Comparison of ENCODE assay signal across 13 cellular contexts in genomic region chr22:41828516-41828915, GRCh38. TPM values are rescaled to one million over a fixed set of nuclear protein-coding genes. Genes with fewer than 3 reads are reported as not detected.
DNase-seq lines count a peak whose midpoint lies in the region; ATAC-seq and TF ChIP-seq lines count a peak whose summit lies in the region.
"Had no signal": no experiment of that assay in that cellular context is flagged by ENCODE, and none has a peak within 500 bp of the region (broad histone marks: within the 10 kb centered on the region; RNA-seq: fewer than 3 reads in every experiment).

No MANE protein-coding gene starts in this region.

- H3K27me3 Mint-ChIP-seq in CD8-positive, alpha-beta memory T cell = no peaks in the 10 kb centered on the region
- no peaks in the 10 kb centered on the region for H3K27me3 Mint-ChIP-seq in activated CD8-positive, alpha-beta T cell treated with anti-CD3 and anti-CD28 coated beads, Interleukin-2, amount 10 ng/mL, durations not matched to agents 7 days and 5 days (ENCODE audit: low read depth)

- peaks cover 5 to 18% (median 6%) of the 10 kb centered on the region in 3 donors for H3K4me1 Mint-ChIP-seq in CD8-positive, alpha-beta memory T cell
- H3K4me1 Mint-ChIP-seq in activated CD8-positive, alpha-beta T cell treated with anti-CD3 and anti-CD28 coated beads, Interleukin-2, amount 10 ng/mL, durations not matched to agents 7 days and 5 days (ENCODE audit: low read depth) = peaks cover 17% of the 10 kb centered on the region

- H3K79me2 ChIP-seq in KMS-11 (ENCODE audit: insufficient read depth, low read depth) = no peaks in the 10 kb centered on the region

- peak overlapping the region in 1 of 7 donors; percentile 37 for H3K4me3 Mint-ChIP-seq in CD8-positive, alpha-beta memory T cell
- no peak overlapping the region for H3K4me3 Mint-ChIP-seq in activated CD8-positive, alpha-beta T cell treated with anti-CD3 and anti-CD28 coated beads, Interleukin-2, amount 10 ng/mL, durations not matched to agents 7 days and 5 days

- H3K4me1 ChIP-seq in CD8-positive, alpha-beta memory T cell (ENCODE audit: insufficient read depth, low read length) = peaks cover 12% of the 10 kb centered on the region
- H3K4me1 ChIP-seq in KMS-11 (ENCODE audit: low read depth, poor library complexity, severe bottlenecking) (peaks cover 58% of the 10 kb centered on the region), mucosa of rectum (ENCODE audit: control insufficient read depth in 2 of 2, insufficient read depth in 2 of 2, low read length in 2 of 2) (peaks cover 35 to 46% of the 10 kb centered on the region in 2 donors)

- DNase-seq in CD8-positive, alpha-beta memory T cell = no peak
- DNase-seq in activated CD8-positive, alpha-beta T cell treated with anti-CD3 and anti-CD28 coated beads, Interleukin-2, amount 10 ng/mL, durations not matched to agents 7 days and 5 days = no peak
- DNase-seq in pons (ENCODE audit: low spot score) (no peak), Right ventricle myocardium inferior (ENCODE audit: missing footprints) (no peak)
- DNase-seq: DMS 273 treated with DMSO at 0.1 percent for 48 hours; NCI-H446 treated with DMSO at 0.1 percent for 48 hours; stimulated activated CD4-positive, alpha-beta T cell treated with anti-CD3 and anti-CD28 coated beads, Interleukin-2, amount 100 ng/mL, for 48 hours had no signal

- CTCF ChIA-PET in CD8-positive, alpha-beta memory T cell (lab: Charles Lee) = interaction anchor here (1.6 to 2.0 kb wide), 2 partner anchors 98 to 112 kb away, joined by 4 to 7 read pairs; partner anchors contain the start of gene TNFRSF13C
- CTCF ChIA-PET in activated CD8-positive, alpha-beta T cell treated with anti-CD3 and anti-CD28 coated beads, Interleukin-2, amount 10 ng/mL, durations not matched to agents 7 days and 5 days (lab: Charles Lee) = interaction anchor here (1.6 to 1.8 kb wide), 2 partner anchors 82 to 112 kb away, joined by 6 to 8 read pairs; no protein-coding TSS in a partner anchor

- POLR2A ChIA-PET in CD8-positive, alpha-beta memory T cell (lab: Charles Lee) = no interaction called here
- POLR2A ChIA-PET in activated CD8-positive, alpha-beta T cell treated with anti-CD3 and anti-CD28 coated beads, Interleukin-2, amount 10 ng/mL, durations not matched to agents 7 days and 5 days (lab: Charles Lee) = interaction anchor here (0.5 to 1.3 kb wide), 2 partner anchors 11 to 112 kb away, joined by 3 read pairs; no protein-coding TSS in a partner anchor

- H3K9ac ChIP-seq in KMS-11 (no peak overlapping the region), mucosa of rectum (ENCODE audit: low read depth in 1 of 2, low read length in 2 of 2) (peak overlapping the region; percentile 1 to 52)

- H3K36me3 ChIP-seq in CD8-positive, alpha-beta memory T cell (ENCODE audit: insufficient read depth, low read length) = peaks cover 5% of the 10 kb centered on the region
- H3K36me3 ChIP-seq in KMS-11 (ENCODE audit: insufficient read depth) = no peaks in the 10 kb centered on the region
- no peaks in the 10 kb centered on the region for H3K36me3 ChIP-seq in mucosa of rectum (ENCODE audit: control insufficient read depth in 2 of 2, insufficient read depth in 2 of 2, low read length in 2 of 2)
- H3K36me3 ChIP-seq: thoracic aorta had no signal

- ATAC-seq in activated CD8-positive, alpha-beta T cell treated with anti-CD3 and anti-CD28 coated beads, Interleukin-2, amount 10 ng/mL, durations not matched to agents 7 days and 5 days = no peak
- ATAC-seq in HG03045 (IDR thresholded peaks at IDR 0.05; ENCODE audit: unreplicated experiment) (no peak), HG03439 (IDR thresholded peaks at IDR 0.05; ENCODE audit: unreplicated experiment) (no peak), Right ventricle myocardium inferior (no peak)

- H3K27ac Mint-ChIP-seq in CD8-positive, alpha-beta memory T cell = peak overlapping the region; percentile 4 to 80 (median 52)
- peak overlapping the region; percentile 61 for H3K27ac Mint-ChIP-seq in activated CD8-positive, alpha-beta T cell treated with anti-CD3 and anti-CD28 coated beads, Interleukin-2, amount 10 ng/mL, durations not matched to agents 7 days and 5 days

- no peaks in the 10 kb centered on the region for H4K20me1 ChIP-seq in KMS-11 (ENCODE audit: insufficient read depth)

- no peak overlapping the region for H3K4me3 ChIP-seq in CD8-positive, alpha-beta memory T cell (ENCODE audit: low read length)
- H3K4me3 ChIP-seq in KMS-11 (IDR thresholded peaks at IDR 0.05; ENCODE audit: insufficient read depth, low read depth, low read length) (no peak overlapping the region), mucosa of rectum (ENCODE audit: low read length in 2 of 2) (no peak overlapping the region)
- H3K4me3 ChIP-seq: esophagus muscularis mucosa, thoracic aorta had no signal

- no peak for TF ChIP-seq CTCF in KMS-11 (conservative IDR thresholded peaks at IDR 0.05; ENCODE audit: low read depth, low read length)

- H3K36me3 Mint-ChIP-seq in CD8-positive, alpha-beta memory T cell = peaks cover 0 to 32% (median 0%) of the 10 kb centered on the region in 3 donors
- peaks cover 39% of the 10 kb centered on the region for H3K36me3 Mint-ChIP-seq in activated CD8-positive, alpha-beta T cell treated with anti-CD3 and anti-CD28 coated beads, Interleukin-2, amount 10 ng/mL, durations not matched to agents 7 days and 5 days (ENCODE audit: low read depth)

- H3K4me2 ChIP-seq in KMS-11 = peak overlapping the region; percentile 56; the same call in 1 of the 2 replicates

- intact Hi-C loops in Right ventricle myocardium inferior (cut with DNase I) = no loop called here

- no peaks in the 10 kb centered on the region for H3K9me3 ChIP-seq in CD8-positive, alpha-beta memory T cell (ENCODE audit: low read length)
- H3K9me3 ChIP-seq in mucosa of rectum (ENCODE audit: control insufficient read depth in 2 of 2, low read length in 2 of 2) = no peaks in the 10 kb centered on the region
- H3K9me3 ChIP-seq: esophagus muscularis mucosa, thoracic aorta had no signal

- no peak overlapping the region for H3K27ac ChIP-seq in CD8-positive, alpha-beta memory T cell (ENCODE audit: low read depth, low read length)
- H3K27ac ChIP-seq in KMS-11 (peak overlapping the region; percentile 40; the same call in 1 of the 2 replicates), mucosa of rectum (ENCODE audit: low read depth in 2 of 2, low read length in 2 of 2) (peak overlapping the region; percentile 66 to 77)
- H3K27ac ChIP-seq: esophagus muscularis mucosa, thoracic aorta had no signal

- H3K27me3 ChIP-seq in CD8-positive, alpha-beta memory T cell (ENCODE audit: insufficient read depth, low read length, poor library complexity, severe bottlenecking) = no peaks in the 10 kb centered on the region
- H3K27me3 ChIP-seq in KMS-11 (ENCODE audit: insufficient read depth, low read depth) (no peaks in the 10 kb centered on the region), mucosa of rectum (ENCODE audit: control insufficient read depth in 2 of 2, insufficient read depth in 2 of 2, low read length in 2 of 2) (no peaks in the 10 kb centered on the region)
- H3K27me3 ChIP-seq: esophagus muscularis mucosa had no signal

- no peaks in the 10 kb centered on the region for H3K9me3 Mint-ChIP-seq in CD8-positive, alpha-beta memory T cell
- no peaks in the 10 kb centered on the region for H3K9me3 Mint-ChIP-seq in activated CD8-positive, alpha-beta T cell treated with anti-CD3 and anti-CD28 coated beads, Interleukin-2, amount 10 ng/mL, durations not matched to agents 7 days and 5 days (ENCODE audit: insufficient read depth)

- no peak overlapping the region for H2AFZ ChIP-seq in KMS-11 (ENCODE audit: low read depth)

RNA-seq across cellular contexts. Expression of gene SREBF2, which starts 4.4 kb away (rescaled TPM):
- total RNA-seq in CD8-positive, alpha-beta memory T cell = 10 to 100 TPM; 85.1 to 87.1 TPM
- 24.5 TPM for polyA plus RNA-seq in CD8-positive, alpha-beta memory T cell
- 10 to 100 TPM; 93.0 to 93.7 TPM for total RNA-seq in activated CD8-positive, alpha-beta T cell treated with anti-CD3 and anti-CD28 coated beads, Interleukin-2, amount 10 ng/mL, durations not matched to agents 7 days and 5 days
- 75.5 TPM for total RNA-seq in Right ventricle myocardium inferior

RNA-seq across cellular contexts. Expression of gene CCDC134, which starts 28.0 kb away (rescaled TPM):
- 10 to 100 TPM; 17.9 to 19.9 TPM for total RNA-seq in CD8-positive, alpha-beta memory T cell
- 5.5 TPM for polyA plus RNA-seq in CD8-positive, alpha-beta memory T cell
- total RNA-seq in activated CD8-positive, alpha-beta T cell treated with anti-CD3 and anti-CD28 coated beads, Interleukin-2, amount 10 ng/mL, durations not matched to agents 7 days and 5 days = 10 to 100 TPM; 20.3 to 20.9 TPM
- 4.1 TPM for total RNA-seq in Right ventricle myocardium inferior
